Comparison of ENCODE assay signal across 8 cellular contexts in the genomic region with DNA sequence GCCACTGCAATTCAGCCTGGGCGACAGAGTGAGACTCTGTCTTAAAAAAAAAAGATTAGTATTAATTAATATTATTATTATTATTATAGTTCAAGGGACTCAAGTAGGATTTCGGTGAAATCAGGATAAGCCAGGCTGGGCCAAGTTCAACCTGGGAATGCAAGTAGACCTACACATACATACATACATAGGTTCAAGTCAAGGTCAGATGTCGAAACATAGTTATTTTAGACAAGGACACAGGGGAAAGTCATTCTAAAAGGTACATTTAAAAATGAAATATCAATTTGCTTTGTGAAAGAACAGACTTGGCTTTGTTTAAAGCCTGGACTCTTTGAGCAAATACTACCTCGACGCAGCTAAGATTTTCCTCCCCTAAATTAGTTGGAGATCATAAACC.
"Had no signal": no experiment of that assay in that cellular context is flagged by ENCODE, and none has a peak within 500 bp of the region (broad histone marks: within the 10 kb centered on the region; RNA-seq: fewer than 3 reads in every experiment).

No MANE protein-coding gene starts in this region.

- FAIRE-seq: G401.6, GM12878, GM12891, GM12892, GM18507, GM19239 had no signal

- H3K4me3 ChIP-seq: GM12878 had no signal

- ATAC-seq: GM12878 had no signal

- DNase-seq: GDM1, GF-D8 had no signal
